8 cellular contexts compared by ENCODE assay signal in genomic region chr3:177777699-177778098, GRCh38.
DNase-seq lines count a peak whose midpoint lies in the region; ATAC-seq and TF ChIP-seq lines count a peak whose summit lies in the region.

No MANE protein-coding gene starts in this region.

- WGBS in prostate gland, result 100% methylated on average over 1 of the region's 1 CpG

- H3K27me3 Mint-ChIP-seq in activated T-cell treated with anti-CD3 and anti-CD28 coated beads, Interleukin-2, amount 50 U/mL, for 24 hours, result no peaks in the 10 kb centered on the region

- H3K36me3 ChIP-seq in prostate gland, result no peaks in the 10 kb centered on the region

- DNase-seq in EH (ENCODE audit: low read depth) (peak; percentile 68), NOMO-1 treated with dmso at 0.1 percent for 144 hours (lab: John Stamatoyannopoulos, UW; ENCODE audit: unreplicated experiment) (peak; percentile 55), head of caudate nucleus (peak in 40 of 42 donors; percentile 13 to 86 (median 59)), prostate gland (ENCODE audit: low spot score) (no peak), mesenteric fat pad (ENCODE audit: low spot score) (no peak)
- DNase-seq in activated T-cell treated with anti-CD3 and anti-CD28 coated beads, Interleukin-2, amount 50 U/mL, for 24 hours, result peak; percentile 51

- H3K4me3 Mint-ChIP-seq in activated T-cell treated with anti-CD3 and anti-CD28 coated beads, Interleukin-2, amount 50 U/mL, for 24 hours, result no peak overlapping the region

- TF ChIP-seq CTCF in prostate gland (IDR thresholded peaks at IDR 0.05), result peak in 3 of 4 experiments; percentile 21 to 50 (median 47)

- H3K27ac ChIP-seq in prostate gland, result no peak overlapping the region

- H3K4me1 Mint-ChIP-seq in activated T-cell treated with anti-CD3 and anti-CD28 coated beads, Interleukin-2, amount 50 U/mL, for 24 hours (ENCODE audit: low read depth), result peaks cover 16% of the 10 kb centered on the region

- H3K27me3 ChIP-seq in prostate gland (replicated peaks; ENCODE audit: insufficient read depth), result no peaks in the 10 kb centered on the region

- intact Hi-C loops in head of caudate nucleus (cut with DNase I) (loop anchor here (5.0 kb wide), 1 partner anchor 415 kb away; no protein-coding TSS in a partner anchor), prostate gland (cut with DNase I) (no loop called here)

- TF ChIP-seq POLR2A in prostate gland (IDR thresholded peaks at IDR 0.05), result no peak

- ATAC-seq in GM21423 (IDR thresholded peaks at IDR 0.05; ENCODE audit: unreplicated experiment) (peak; percentile 78), HG03565 (IDR thresholded peaks at IDR 0.05; ENCODE audit: unreplicated experiment) (peak; percentile 86)

- H3K4me3 ChIP-seq in prostate gland, result no peak overlapping the region

- H3K9me3 ChIP-seq in prostate gland, result no peaks in the 10 kb centered on the region

- H3K36me3 Mint-ChIP-seq in activated T-cell treated with anti-CD3 and anti-CD28 coated beads, Interleukin-2, amount 50 U/mL, for 24 hours (ENCODE audit: low read depth), result no peaks in the 10 kb centered on the region

- H3K9me3 Mint-ChIP-seq in activated T-cell treated with anti-CD3 and anti-CD28 coated beads, Interleukin-2, amount 50 U/mL, for 24 hours, result no peaks in the 10 kb centered on the region

- no peak overlapping the region for H3K27ac Mint-ChIP-seq in activated T-cell treated with anti-CD3 and anti-CD28 coated beads, Interleukin-2, amount 50 U/mL, for 24 hours

- no peaks in the 10 kb centered on the region for H3K4me1 ChIP-seq in prostate gland (replicated peaks)

Comparison
In these comparisons a context has a peak if more than half of its experiments do, and no peak if none do; other contexts are left out.
1. DNase-seq: peak in EH (single experiment), NOMO-1 treated with dmso at 0.1 percent for 144 hours (single experiment), activated T-cell treated with anti-CD3 and anti-CD28 coated beads, Interleukin-2, amount 50 U/mL, for 24 hours (single experiment) and head of caudate nucleus (40 of 42); none in prostate gland (single experiment) and mesenteric fat pad (single experiment).